Comparison of ENCODE assay signal across 8 cellular contexts in the genomic region with DNA sequence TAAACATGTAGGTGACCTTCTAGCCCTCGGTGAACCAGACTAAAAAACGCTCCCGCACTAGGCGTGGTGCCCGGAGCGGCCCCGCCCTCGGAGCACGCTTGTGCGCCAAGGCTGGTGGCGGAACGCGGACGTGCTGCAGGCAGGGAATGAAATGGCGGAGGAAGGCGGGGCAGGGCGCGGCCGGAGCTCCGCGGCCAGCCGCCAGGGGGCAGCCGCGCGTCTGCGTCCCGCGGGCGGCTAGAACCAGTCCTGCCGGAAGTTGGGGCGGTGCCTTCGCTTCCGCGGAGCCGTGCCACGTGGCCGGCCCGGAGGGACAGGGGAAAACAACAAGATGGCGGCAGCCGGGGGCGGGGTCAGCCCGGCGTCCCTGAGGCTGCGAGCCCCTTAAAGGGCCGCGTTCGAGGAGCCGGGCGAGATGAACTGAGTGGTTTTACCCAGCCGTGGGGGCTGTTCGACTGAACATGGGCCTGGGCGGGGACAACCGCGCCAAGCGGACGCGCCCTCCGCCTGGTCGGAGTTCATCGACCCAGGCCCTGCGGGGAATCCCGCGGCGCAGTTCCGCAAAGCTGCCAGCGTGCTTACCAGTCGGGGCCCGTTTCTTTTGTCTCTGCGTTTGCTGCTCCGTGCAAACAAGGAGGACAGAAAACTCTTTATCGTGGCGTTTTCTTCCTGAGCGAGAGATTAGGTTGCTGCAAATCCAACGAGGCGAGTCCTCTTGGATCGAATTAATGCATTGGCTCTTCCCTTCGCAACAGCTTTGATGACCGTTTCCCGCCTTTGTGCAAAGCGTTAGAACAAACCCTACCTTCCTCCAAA.
A peak's percentile ranks its signal among the peaks of the same experiment; 100 is the strongest.
DNase-seq lines count a peak whose midpoint lies in the region; ATAC-seq and TF ChIP-seq lines count a peak whose summit lies in the region.

No MANE protein-coding gene starts in this region.

- H3K4me1 Mint-ChIP-seq in immature natural killer cell: peaks cover 25 to 41% of the 10 kb centered on the region in 2 donors

- intact Hi-C loops in mammary epithelial cell (cut with micrococcal nuclease): no loop called here

- peak; percentile 86 for ATAC-seq in GM18907 (IDR thresholded peaks at IDR 0.05; ENCODE audit: unreplicated experiment)
- ATAC-seq in HG03139 (IDR thresholded peaks at IDR 0.05; ENCODE audit: unreplicated experiment): peak; percentile 75

- TSS peak; percentile 26 for BruUV-seq in mammary epithelial cell (replicated peaks; lab: Mats Ljungman, UMichigan)

- H3K79me2 ChIP-seq in mammary epithelial cell (ENCODE audit: insufficient read depth, low read length): peaks cover 17% of the 10 kb centered on the region

- peak overlapping the region; percentile 84 for H3K9ac ChIP-seq in mammary epithelial cell (ENCODE audit: insufficient read depth, low read length)

- H3K4me3 Mint-ChIP-seq in immature natural killer cell: peak overlapping the region; percentile 85 to 97 (median 95)

- peak overlapping the region; percentile 73 for H2AFZ ChIP-seq in mammary epithelial cell (ENCODE audit: low read depth, low read length)

- CTCF ChIA-PET in mammary epithelial cell (lab: Charles Lee; ENCODE audit: low non-redundant PET): interaction anchor here (0.6 kb wide), 1 partner anchor 23 kb away, joined by 3 read pairs; no protein-coding TSS in a partner anchor

- H3K27me3 Mint-ChIP-seq in immature natural killer cell (ENCODE audit: low read depth in 3 of 3): peaks cover 0 to 20% (median 10%) of the 10 kb centered on the region in 3 donors

- H3K36me3 Mint-ChIP-seq in immature natural killer cell: peaks cover 0 to 4% (median 0%) of the 10 kb centered on the region in 3 donors

- H3K9me3 Mint-ChIP-seq in immature natural killer cell: no peaks in the 10 kb centered on the region

- dilution Hi-C loops in mammary epithelial cell (cut with HindIII; ENCODE audit: low sequenced_read_pairs): no loop called here

- TF ChIP-seq CTCF in AG09309 (IDR thresholded peaks at IDR 0.05; ENCODE audit: control insufficient read depth, insufficient read depth, low read depth, low read length, missing control alignments) (peak; percentile 46), WERI-Rb-1 (IDR thresholded peaks at IDR 0.05; ENCODE audit: low read depth, low read length) (peak; percentile 88), mammary epithelial cell (conservative IDR thresholded peaks at IDR 0.05 in 1 of 2, IDR thresholded peaks at IDR 0.05 in 1 of 2; ENCODE audit: extremely low read depth in 1 of 2, insufficient read depth in 1 of 2, low read depth in 1 of 2, low read length in 2 of 2) (peak; percentile 74 to 76)

- H3K36me3 ChIP-seq in WERI-Rb-1 (no peaks in the 10 kb centered on the region), mammary epithelial cell (ENCODE audit: insufficient read depth, low read length) (no peaks in the 10 kb centered on the region)

- H3K9me3 ChIP-seq in WERI-Rb-1 (ENCODE audit: severe bottlenecking): no peaks in the 10 kb centered on the region
- no peaks in the 10 kb centered on the region for H3K9me3 ChIP-seq in mammary epithelial cell (replicated peaks; ENCODE audit: insufficient read depth, low read length)

- H3K27me3 ChIP-seq in WERI-Rb-1 (ENCODE audit: insufficient read depth, low read depth, severe bottlenecking): no peaks in the 10 kb centered on the region
- no peaks in the 10 kb centered on the region for H3K27me3 ChIP-seq in mammary epithelial cell (ENCODE audit: insufficient read depth, low read length)

- in situ Hi-C loops in mammary epithelial cell (cut with MboI; ENCODE audit: low sequenced_read_pairs in 2 of 2): loop anchor here (5.0 to 10.0 kb wide), 2 partner anchors 103 to 106 kb away; no protein-coding TSS in a partner anchor

- peak overlapping the region; percentile 93 to 99 (median 98) for H3K27ac Mint-ChIP-seq in immature natural killer cell

- peaks cover 37% of the 10 kb centered on the region for H3K4me1 ChIP-seq in mammary epithelial cell (ENCODE audit: insufficient read depth, low read length)

- peak overlapping the region; percentile 82 for H3K4me2 ChIP-seq in mammary epithelial cell (ENCODE audit: insufficient read depth, low read depth, low read length)

- H4K20me1 ChIP-seq in mammary epithelial cell (ENCODE audit: insufficient read depth, low read length): no peaks in the 10 kb centered on the region

- DNase-seq in AG09309 (ENCODE audit: low read depth) (peak; percentile 82), NCI-H2196 (lab: John Stamatoyannopoulos, UW; ENCODE audit: unreplicated experiment) (peak; percentile 92), WERI-Rb-1 (peak; percentile 99), mammary epithelial cell (peak; percentile 96), immature natural killer cell (peak; percentile 99), smooth muscle cell of the brain vasculature (ENCODE audit: low read depth, low spot score) (peak; percentile 96)

- peak overlapping the region; percentile 97 for H3K27ac ChIP-seq in WERI-Rb-1
- peak overlapping the region; percentile 98 for H3K27ac ChIP-seq in mammary epithelial cell (ENCODE audit: insufficient read depth, low read depth, low read length)

- peak overlapping the region; percentile 57 for H3K4me3 ChIP-seq in AG09309 (ENCODE audit: control insufficient read depth, low read depth, low read length)
- peak overlapping the region; percentile 68 for H3K4me3 ChIP-seq in WERI-Rb-1 (ENCODE audit: low read depth, low read length)
- peak overlapping the region; percentile 41 to 66 (median 60) for H3K4me3 ChIP-seq in mammary epithelial cell (replicated peaks in 1 of 3; ENCODE audit: insufficient read depth in 1 of 3, low read depth in 2 of 3, low read length in 3 of 3)

- 3% methylated on average over 53 of the region's 80 CpGs for WGBS in mammary epithelial cell (ENCODE audit: low coverage, missing lambda C conversion rate)

Comparison
In these comparisons a context has a peak if more than half of its experiments do, and no peak if none do; other contexts are left out.
1. Peak in every context shown above with its lines: DNase-seq, ATAC-seq, H3K4me3 ChIP-seq and H3K27ac ChIP-seq.